In genomic region chr5:65100846-65101678, GRCh38 we compare ENCODE assay signal across 8 cellular contexts.
A peak's percentile ranks its signal among the peaks of the same experiment; 100 is the strongest.
DNase-seq lines count a peak whose midpoint lies in the region; ATAC-seq and TF ChIP-seq lines count a peak whose summit lies in the region.

No MANE protein-coding gene starts in this region.

- no peaks in the 10 kb centered on the region for H3K79me2 ChIP-seq in GM23338 (replicated peaks; ENCODE audit: insufficient read depth)
- H3K79me2 ChIP-seq in smooth muscle cell (ENCODE audit: low read depth) = no peaks in the 10 kb centered on the region

- no peaks in the 10 kb centered on the region for H3K9me3 Mint-ChIP-seq in CD4-positive, alpha-beta memory T cell
- no peaks in the 10 kb centered on the region for H3K9me3 Mint-ChIP-seq in GM23338
- no peaks in the 10 kb centered on the region for H3K9me3 Mint-ChIP-seq in activated T-helper 1 cell treated with anti-CD3 and anti-CD28 coated beads, Interleukin-12 subunit alpha, Interleukin-12 subunit beta, Interleukin-2, Interleukin-4 antibody, amounts not matched to agents 30 ng/mL and 10 ng/mL and 1 ng/mL, durations not matched to agents 14 hours and 24 hours and 36 hours

- no peaks in the 10 kb centered on the region for H3F3A ChIP-seq in GM23338 (replicated peaks; ENCODE audit: low read depth)
- peaks cover 13% of the 10 kb centered on the region for H3F3A ChIP-seq in smooth muscle cell (ENCODE audit: low read depth)

- POLR2A ChIA-PET in CD4-positive, alpha-beta memory T cell (lab: Charles Lee; ENCODE audit: partially characterized antibody) = interaction anchor here (1.2 kb wide), 1 partner anchor 382 kb away, joined by 6 read pairs; no protein-coding TSS in a partner anchor

- peaks cover 3% of the 10 kb centered on the region for H3K9me2 ChIP-seq in GM23338 (ENCODE audit: insufficient read depth)

- TF ChIP-seq CTCF in GM23338 (conservative IDR thresholded peaks at IDR 0.05; ENCODE audit: low read depth in 2 of 2) = peak; percentile 80 to 89
- peak; percentile 37 to 66 (median 56) for TF ChIP-seq CTCF in adrenal gland (IDR thresholded peaks at IDR 0.05)
- TF ChIP-seq CTCF in smooth muscle cell (IDR thresholded peaks at IDR 0.05; ENCODE audit: borderline replicate concordance, insufficient read depth, poor library complexity, severe bottlenecking) = peak; percentile 41

- H3K4me1 Mint-ChIP-seq in CD4-positive, alpha-beta memory T cell = peaks cover 17 to 43% (median 28%) of the 10 kb centered on the region in 4 donors
- H3K4me1 Mint-ChIP-seq in GM23338 = peaks cover 28% of the 10 kb centered on the region
- H3K4me1 Mint-ChIP-seq in activated T-helper 1 cell treated with anti-CD3 and anti-CD28 coated beads, Interleukin-12 subunit alpha, Interleukin-12 subunit beta, Interleukin-2, Interleukin-4 antibody, amounts not matched to agents 30 ng/mL and 10 ng/mL and 1 ng/mL, durations not matched to agents 14 hours and 24 hours and 36 hours (ENCODE audit: low read depth) = peaks cover 30% of the 10 kb centered on the region

- no peaks in the 10 kb centered on the region for H3K27me3 Mint-ChIP-seq in CD4-positive, alpha-beta memory T cell
- H3K27me3 Mint-ChIP-seq in GM23338 (ENCODE audit: insufficient read depth, low read depth, poor library complexity) = peaks cover 17% of the 10 kb centered on the region
- H3K27me3 Mint-ChIP-seq in activated T-helper 1 cell treated with anti-CD3 and anti-CD28 coated beads, Interleukin-12 subunit alpha, Interleukin-12 subunit beta, Interleukin-2, Interleukin-4 antibody, amounts not matched to agents 30 ng/mL and 10 ng/mL and 1 ng/mL, durations not matched to agents 14 hours and 24 hours and 36 hours (ENCODE audit: insufficient read depth) = peaks cover 21% of the 10 kb centered on the region

- peaks cover 14% of the 10 kb centered on the region for H3K4me1 ChIP-seq in CD4-positive, alpha-beta memory T cell (ENCODE audit: insufficient read depth, low read length)
- H3K4me1 ChIP-seq in GM23338 (ENCODE audit: insufficient read depth) (peaks cover 25% of the 10 kb centered on the region), adrenal gland (replicated peaks in 1 of 2) (peaks cover 0 to 4% of the 10 kb centered on the region in 2 donors), right cardiac atrium (ENCODE audit: control insufficient read depth, insufficient read depth, low read length) (peaks cover 2% of the 10 kb centered on the region), smooth muscle cell (ENCODE audit: low read depth) (peaks cover 3% of the 10 kb centered on the region)

- H3K27ac Mint-ChIP-seq in CD4-positive, alpha-beta memory T cell = peak overlapping the region in 4 of 7 donors; percentile 2 to 82 (median 34)
- no peak overlapping the region for H3K27ac Mint-ChIP-seq in GM23338
- H3K27ac Mint-ChIP-seq in activated T-helper 1 cell treated with anti-CD3 and anti-CD28 coated beads, Interleukin-12 subunit alpha, Interleukin-12 subunit beta, Interleukin-2, Interleukin-4 antibody, amounts not matched to agents 30 ng/mL and 10 ng/mL and 1 ng/mL, durations not matched to agents 14 hours and 24 hours and 36 hours = no peak overlapping the region

- intact Hi-C loops in CD4-positive, alpha-beta memory T cell (cut with micrococcal nuclease) = loop anchor here (1.0 to 5.0 kb wide), 2 partner anchors 144 to 382 kb away; no protein-coding TSS in a partner anchor
- intact Hi-C loops in adrenal gland (cut with DNase I) (loop anchor here in 1 of 2 donors (10.0 kb wide), 1 partner anchor 384 kb away; the partner anchor contains the start of gene ADAMTS6), right cardiac atrium (cut with DNase I) (loop anchor here (5.0 to 10.0 kb wide), 5 partner anchors 66 to 384 kb away; partner anchors contain the start of gene ADAMTS6 (in 3 of the 4))
- intact Hi-C loops in activated T-helper 1 cell treated with anti-CD3 and anti-CD28 coated beads, Interleukin-12 subunit alpha, Interleukin-12 subunit beta, Interleukin-2, Interleukin-4 antibody, amounts not matched to agents 30 ng/mL and 10 ng/mL and 1 ng/mL, durations not matched to agents 14 hours and 24 hours and 36 hours (cut with micrococcal nuclease) = loop anchor here (1.0 to 5.0 kb wide), 3 partner anchors 47 to 119 kb away; no protein-coding TSS in a partner anchor

- ATAC-seq in GM23338 (peak; percentile 77), right cardiac atrium (peak; percentile 53 to 72)

- H3K36me3 ChIP-seq in CD4-positive, alpha-beta memory T cell (ENCODE audit: insufficient read depth, low read length) = no peaks in the 10 kb centered on the region
- H3K36me3 ChIP-seq in GM23338 (ENCODE audit: insufficient read depth) (no peaks in the 10 kb centered on the region), adrenal gland (replicated peaks in 1 of 2) (no peaks in the 10 kb centered on the region), smooth muscle cell (ENCODE audit: low read depth) (no peaks in the 10 kb centered on the region)

- H3K9ac ChIP-seq in smooth muscle cell (ENCODE audit: low read depth) = no peak overlapping the region

- WGBS in adrenal gland, 4 donors = 55 to 84% (median 58%) methylated on average over 6 to 9 of the region's 9 CpGs
- 54% methylated on average over 9 of the region's 9 CpGs for WGBS in right cardiac atrium
- WGBS in smooth muscle cell (ENCODE audit: low lambda C conversion rate) = 65% methylated on average over 9 of the region's 9 CpGs

- H3K27ac ChIP-seq in CD4-positive, alpha-beta memory T cell (ENCODE audit: low read depth, low read length) = no peak overlapping the region
- H3K27ac ChIP-seq in GM23338 (ENCODE audit: low read depth) (no peak overlapping the region), adrenal gland (no peak overlapping the region), right cardiac atrium (ENCODE audit: low read length) (no peak overlapping the region), smooth muscle cell (ENCODE audit: low read depth) (peak overlapping the region; percentile 59)

- peak overlapping the region; percentile 95; the same call in 1 of the 2 replicates for H2AFZ ChIP-seq in GM23338
- peak overlapping the region; percentile 79 for H2AFZ ChIP-seq in smooth muscle cell (ENCODE audit: low read depth)

- no peaks in the 10 kb centered on the region for H3K9me3 ChIP-seq in CD4-positive, alpha-beta memory T cell (ENCODE audit: control insufficient read depth in 1 of 2, low read length in 2 of 2)
- no peaks in the 10 kb centered on the region for H3K9me3 ChIP-seq in adrenal gland (replicated peaks in 1 of 3)
- H3K9me3 ChIP-seq in right cardiac atrium (ENCODE audit: control insufficient read depth, low read length) = no peaks in the 10 kb centered on the region
- no peaks in the 10 kb centered on the region for H3K9me3 ChIP-seq in smooth muscle cell (replicated peaks; ENCODE audit: low read depth)

- DNase-seq in CD4-positive, alpha-beta memory T cell = peak in 2 of 5 donors; percentile 7 to 21
- DNase-seq in GM23338 (ENCODE audit: low spot score) (peak; percentile 92), NCI-H460 (ENCODE audit: extremely low read depth, low read depth) (peak; percentile 43), adrenal gland (peak; percentile 34 to 74 (median 70)), right cardiac atrium (peak; percentile 68 to 77 (median 72)), smooth muscle cell (lab: John Stamatoyannopoulos, UW; ENCODE audit: unreplicated experiment) (no peak), superior temporal gyrus (ENCODE audit: extremely low spot score) (no peak)
- DNase-seq in activated T-helper 1 cell treated with anti-CD3 and anti-CD28 coated beads, Interleukin-12 subunit alpha, Interleukin-12 subunit beta, Interleukin-2, Interleukin-4 antibody, amounts not matched to agents 30 ng/mL and 10 ng/mL and 1 ng/mL, durations not matched to agents 14 hours and 24 hours and 36 hours (ENCODE audit: low spot score) = no peak

- CTCF ChIA-PET in CD4-positive, alpha-beta memory T cell (lab: Charles Lee; ENCODE audit: partially characterized antibody) = interaction anchor here (0.9 to 7.8 kb wide), 5 partner anchors 18 to 385 kb away, joined by 3 to 57 read pairs (median 6); partner anchors contain the start of gene ADAMTS6

- H3K4me2 ChIP-seq in GM23338 (0 out of 2 replicates have a peak overlapping the region, but pooled peaks have one; percentile 85), smooth muscle cell (peak overlapping the region; percentile 41)

- peak overlapping the region in 3 of 8 donors; percentile 49 to 90 (median 88) for H3K4me3 Mint-ChIP-seq in CD4-positive, alpha-beta memory T cell
- H3K4me3 Mint-ChIP-seq in GM23338 = no peak overlapping the region
- no peak overlapping the region for H3K4me3 Mint-ChIP-seq in activated T-helper 1 cell treated with anti-CD3 and anti-CD28 coated beads, Interleukin-12 subunit alpha, Interleukin-12 subunit beta, Interleukin-2, Interleukin-4 antibody, amounts not matched to agents 30 ng/mL and 10 ng/mL and 1 ng/mL, durations not matched to agents 14 hours and 24 hours and 36 hours

- no peaks in the 10 kb centered on the region for H3K27me3 ChIP-seq in CD4-positive, alpha-beta memory T cell (ENCODE audit: insufficient read depth, low read length)
- H3K27me3 ChIP-seq in GM23338 (ENCODE audit: insufficient read depth) = no peaks in the 10 kb centered on the region
- H3K27me3 ChIP-seq in adrenal gland = no peaks in the 10 kb centered on the region
- H3K27me3 ChIP-seq in right cardiac atrium (ENCODE audit: control insufficient read depth, insufficient read depth) = no peaks in the 10 kb centered on the region
- no peaks in the 10 kb centered on the region for H3K27me3 ChIP-seq in smooth muscle cell (ENCODE audit: low read depth)

- no peak for TF ChIP-seq POLR2A in adrenal gland (IDR thresholded peaks at IDR 0.05)

- H3K36me3 Mint-ChIP-seq in CD4-positive, alpha-beta memory T cell = no peaks in the 10 kb centered on the region
- H3K36me3 Mint-ChIP-seq in GM23338 (ENCODE audit: low read depth) = no peaks in the 10 kb centered on the region
- H3K36me3 Mint-ChIP-seq in activated T-helper 1 cell treated with anti-CD3 and anti-CD28 coated beads, Interleukin-12 subunit alpha, Interleukin-12 subunit beta, Interleukin-2, Interleukin-4 antibody, amounts not matched to agents 30 ng/mL and 10 ng/mL and 1 ng/mL, durations not matched to agents 14 hours and 24 hours and 36 hours (ENCODE audit: low read depth) = no peaks in the 10 kb centered on the region

- H3K4me3 ChIP-seq in CD4-positive, alpha-beta memory T cell (ENCODE audit: low read length in 2 of 2) = no peak overlapping the region
- H3K4me3 ChIP-seq in GM23338 (no peak overlapping the region), adrenal gland (no peak overlapping the region), right cardiac atrium (ENCODE audit: low read length) (no peak overlapping the region), smooth muscle cell (no peak overlapping the region)

- no peaks in the 10 kb centered on the region for H4K20me1 ChIP-seq in GM23338 (replicated peaks; ENCODE audit: insufficient read depth)
- H4K20me1 ChIP-seq in smooth muscle cell (ENCODE audit: low read depth) = no peaks in the 10 kb centered on the region

Comparison
In these comparisons a context has a peak if more than half of its experiments do, and no peak if none do; other contexts are left out.
1. DNase-seq: peak in GM23338 (single experiment), NCI-H460 (single experiment), adrenal gland (7 of 7) and right cardiac atrium (3 of 3); none in smooth muscle cell (single experiment), superior temporal gyrus (single experiment) and activated T-helper 1 cell treated with anti-CD3 and anti-CD28 coated beads, Interleukin-12 subunit alpha, Interleukin-12 subunit beta, Interleukin-2, Interleukin-4 antibody, amounts not matched to agents 30 ng/mL and 10 ng/mL and 1 ng/mL, durations not matched to agents 14 hours and 24 hours and 36 hours (single experiment).
2. H3K27ac Mint-ChIP-seq: peak in CD4-positive, alpha-beta memory T cell (4 of 7); none in GM23338 (single experiment) and activated T-helper 1 cell treated with anti-CD3 and anti-CD28 coated beads, Interleukin-12 subunit alpha, Interleukin-12 subunit beta, Interleukin-2, Interleukin-4 antibody, amounts not matched to agents 30 ng/mL and 10 ng/mL and 1 ng/mL, durations not matched to agents 14 hours and 24 hours and 36 hours (single experiment).
3. Peak in every context shown above with its lines, with median percentiles within 50 percentile points of each other: CTCF ChIP-seq.